ENCODE assay signal across 8 cellular contexts in the genomic region with DNA sequence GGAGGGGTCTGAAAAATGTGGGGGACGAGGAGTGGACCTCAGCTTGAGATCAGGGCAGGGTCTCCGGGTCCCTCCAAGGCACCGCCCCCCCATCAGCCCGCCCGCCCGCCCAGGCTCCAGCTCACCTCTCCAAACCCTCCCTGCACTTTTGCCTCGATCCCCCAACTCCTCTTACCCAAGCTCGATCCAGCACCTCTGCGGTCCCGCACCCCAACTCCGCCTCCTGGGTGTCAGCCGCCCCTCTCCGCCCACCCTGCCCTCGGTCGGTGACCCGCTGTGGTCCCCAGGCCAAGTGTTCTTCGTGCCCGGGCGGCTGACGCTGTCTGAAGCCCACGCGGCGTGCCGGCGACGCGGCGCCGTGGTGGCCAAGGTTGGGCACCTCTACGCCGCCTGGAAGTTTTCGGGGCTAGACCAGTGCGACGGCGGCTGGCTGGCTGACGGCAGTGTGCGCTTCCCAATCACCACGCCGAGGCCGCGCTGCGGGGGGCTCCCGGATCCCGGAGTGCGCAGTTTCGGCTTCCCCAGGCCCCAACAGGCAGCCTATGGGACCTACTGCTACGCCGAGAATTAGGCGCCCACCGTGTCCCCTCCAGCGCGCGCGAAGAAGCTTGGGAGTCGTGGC. TPM values are rescaled to one million over a fixed set of nuclear protein-coding genes. Genes with fewer than 3 reads are reported as not detected.
DNase-seq lines count a peak whose midpoint lies in the region; ATAC-seq and TF ChIP-seq lines count a peak whose summit lies in the region.

No MANE protein-coding gene starts in this region.

- H2AFZ ChIP-seq in PC-3 (ENCODE audit: low read length) (no peak overlapping the region), fibroblast of lung (ENCODE audit: low read length) (no peak overlapping the region), GM23248 (no peak overlapping the region)

- H3K36me3 ChIP-seq in Caco-2 (ENCODE audit: control insufficient read depth, insufficient read depth, low read length), result no peaks in the 10 kb centered on the region
- no peaks in the 10 kb centered on the region for H3K36me3 ChIP-seq in PC-3 (ENCODE audit: low read depth, low read length)
- H3K36me3 ChIP-seq in fibroblast of lung (ENCODE audit: control insufficient read depth, insufficient read depth, low read length), result no peaks in the 10 kb centered on the region
- H3K36me3 ChIP-seq in ovary, result no peaks in the 10 kb centered on the region
- H3K36me3 ChIP-seq in GM23248 (ENCODE audit: low read depth), result no peaks in the 10 kb centered on the region

- H3K27me3 ChIP-seq in Caco-2 (replicated peaks; ENCODE audit: control insufficient read depth, insufficient read depth, low read length) (peaks cover 1% of the 10 kb centered on the region; the same call in 1 of the 2 replicates), PC-3 (ENCODE audit: low read length) (peaks cover 32% of the 10 kb centered on the region), fibroblast of lung (ENCODE audit: control insufficient read depth, insufficient read depth, low read length) (peaks cover 52% of the 10 kb centered on the region), ovary (no peaks in the 10 kb centered on the region), GM23248 (replicated peaks; ENCODE audit: insufficient read depth) (peaks cover 55% of the 10 kb centered on the region)

- DNase-seq in Caco-2, result peak in 1 of 2 experiments; percentile 18
- DNase-seq in PC-3, result no peak
- DNase-seq in fibroblast of lung (ENCODE audit: low read depth in 2 of 2), result no peak
- DNase-seq in ovary, result no peak
- DNase-seq in GF-D8 (lab: John Stamatoyannopoulos, UW), result no peak
- DNase-seq in NCI-H2196 (lab: John Stamatoyannopoulos, UW; ENCODE audit: unreplicated experiment), result no peak
- no peak for DNase-seq in GM23248

- no peaks in the 10 kb centered on the region for H4K20me1 ChIP-seq in PC-3 (ENCODE audit: low read length)
- no peaks in the 10 kb centered on the region for H4K20me1 ChIP-seq in fibroblast of lung (ENCODE audit: control insufficient read depth, extremely low read depth, insufficient read depth, low read length)
- no peaks in the 10 kb centered on the region for H4K20me1 ChIP-seq in GM23248 (ENCODE audit: insufficient read depth)

- TF ChIP-seq CTCF in Caco-2 (IDR thresholded peaks at IDR 0.05; ENCODE audit: insufficient read depth in 1 of 2, low read depth in 1 of 2, low read length in 1 of 2, severe bottlenecking in 1 of 2, unreplicated experiment in 1 of 2) (no peak), PC-3 (conservative IDR thresholded peaks at IDR 0.05; ENCODE audit: low read depth, low read length) (no peak), fibroblast of lung (conservative IDR thresholded peaks at IDR 0.05 in 1 of 2, IDR thresholded peaks at IDR 0.05 in 1 of 2; ENCODE audit: low read depth in 1 of 2, low read length in 2 of 2) (no peak), ovary (IDR thresholded peaks at IDR 0.05) (no peak)

- H3K79me2 ChIP-seq in PC-3 (ENCODE audit: low read length) (no peaks in the 10 kb centered on the region), fibroblast of lung (ENCODE audit: control insufficient read depth, insufficient read depth, low read length) (no peaks in the 10 kb centered on the region), GM23248 (ENCODE audit: insufficient read depth) (no peaks in the 10 kb centered on the region)

- WGBS in ovary, 3 donors, result 1% methylated on average over 44 to 55 of the region's 55 CpGs
- WGBS in GM23248 (ENCODE audit: low coverage in 1 of 2, low lambda C conversion rate in 2 of 2, missing lambda C conversion rate in 2 of 2), 2 experiments, result 3 to 5% methylated on average over 47 to 52 of the region's 55 CpGs

- H3K4me1 ChIP-seq in Caco-2 (peaks cover 13% of the 10 kb centered on the region), PC-3 (ENCODE audit: insufficient read depth, low read length) (0 out of 2 replicates have a peak, but pooled peaks cover 6% of the 10 kb centered on the region), fibroblast of lung (ENCODE audit: control insufficient read depth, extremely low read depth, insufficient read depth, low read length) (no peaks in the 10 kb centered on the region), ovary (ENCODE audit: insufficient read depth) (peaks cover 12% of the 10 kb centered on the region), GM23248 (ENCODE audit: insufficient read depth) (no peaks in the 10 kb centered on the region)

- peaks cover 17% of the 10 kb centered on the region for H3K4me1 Mint-ChIP-seq in Caco-2 (ENCODE audit: low read depth, unreplicated experiment)

- H3K4me3 ChIP-seq in Caco-2 (ENCODE audit: low read depth, low read length) (peak overlapping the region; percentile 28), PC-3 (ENCODE audit: low read length) (no peak overlapping the region), fibroblast of lung (replicated peaks in 1 of 4; ENCODE audit: control extremely low read depth in 1 of 4, insufficient read depth in 1 of 4, low read depth in 3 of 4, low read length in 4 of 4) (no peak overlapping the region), ovary (peak overlapping the region; percentile 31), GM23248 (no peak overlapping the region)

- in situ Hi-C loops in GM23248 (cut with MboI), result no loop called here

- no peak for TF ChIP-seq POLR2A in ovary (IDR thresholded peaks at IDR 0.05)

- CTCF ChIA-PET in Caco-2 (lab: Charles Lee), result interaction anchor here (0.5 to 2.5 kb wide), 18 partner anchors 10 to 205 kb away, joined by 3 to 19 read pairs (median 5); a partner anchor contains a TSS
- CTCF ChIA-PET in PC-3 (lab: Charles Lee), result interaction anchor here (0.5 to 1.5 kb wide), 3 partner anchors 43 to 101 kb away, joined by 3 to 6 read pairs (median 5); no protein-coding TSS in a partner anchor

- no peak overlapping the region for H3K27ac Mint-ChIP-seq in Caco-2 (ENCODE audit: unreplicated experiment)

- no peak overlapping the region for H3K27ac ChIP-seq in PC-3 (ENCODE audit: low read length)
- H3K27ac ChIP-seq in fibroblast of lung (ENCODE audit: insufficient read depth, low read length), result no peak overlapping the region
- H3K27ac ChIP-seq in ovary, result peak overlapping the region in 1 of 2 donors; percentile 9
- no peak overlapping the region for H3K27ac ChIP-seq in GM23248

- intact Hi-C loops in Caco-2 (cut with micrococcal nuclease; ENCODE audit: unreplicated experiment), result no loop called here
- intact Hi-C loops in PC-3 (cut with micrococcal nuclease), result no loop called here
- intact Hi-C loops in ovary (cut with DNase I), result no loop called here

- H3K4me2 ChIP-seq in PC-3 (ENCODE audit: low read length) (peak overlapping the region; percentile 66; the same call in 1 of the 2 replicates), fibroblast of lung (ENCODE audit: extremely low read depth, insufficient read depth, low read length) (peak overlapping the region; percentile 13), GM23248 (ENCODE audit: unreplicated experiment) (no peak overlapping the region)

- H3K9me3 ChIP-seq in Caco-2 (no peaks in the 10 kb centered on the region), PC-3 (ENCODE audit: low read length) (no peaks in the 10 kb centered on the region), fibroblast of lung (ENCODE audit: control insufficient read depth, insufficient read depth, low read depth, low read length) (no peaks in the 10 kb centered on the region), ovary (no peaks in the 10 kb centered on the region), GM23248 (ENCODE audit: low read depth) (no peaks in the 10 kb centered on the region)

- no peaks in the 10 kb centered on the region for H3K9me2 ChIP-seq in PC-3 (replicated peaks; ENCODE audit: low read length)
- no peaks in the 10 kb centered on the region for H3K9me2 ChIP-seq in GM23248 (ENCODE audit: insufficient read depth)

- BruUV-seq in Caco-2 (replicated peaks; lab: Mats Ljungman, UMichigan), result no TSS peak
- no TSS peak for BruUV-seq in PC-3 (replicated peaks; lab: Mats Ljungman, UMichigan)

- peaks cover 25% of the 10 kb centered on the region for H3K27me3 Mint-ChIP-seq in Caco-2 (ENCODE audit: insufficient read depth, unreplicated experiment)

- no peak overlapping the region for H3K9ac ChIP-seq in PC-3 (ENCODE audit: low read length)
- no peak overlapping the region for H3K9ac ChIP-seq in fibroblast of lung (ENCODE audit: insufficient read depth, low read length)
- no peak overlapping the region for H3K9ac ChIP-seq in GM23248

- POLR2A ChIA-PET in Caco-2 (lab: Charles Lee) (interaction anchor here (0.6 to 0.9 kb wide), 2 partner anchors 40 to 52 kb away, joined by 3 to 4 read pairs; a partner anchor contains a TSS), PC-3 (lab: Charles Lee; ENCODE audit: unreplicated experiment) (no interaction called here)

- H3K4me3 Mint-ChIP-seq in Caco-2 (ENCODE audit: unreplicated experiment), result peak overlapping the region; percentile 64

- no peaks in the 10 kb centered on the region for H3K9me3 Mint-ChIP-seq in Caco-2 (ENCODE audit: unreplicated experiment)

- no peaks in the 10 kb centered on the region for H3K36me3 Mint-ChIP-seq in Caco-2 (ENCODE audit: insufficient read depth, unreplicated experiment)

- H3F3A ChIP-seq in PC-3 (ENCODE audit: low read length, unreplicated experiment) (no peaks in the 10 kb centered on the region), GM23248 (ENCODE audit: insufficient read depth) (no peaks in the 10 kb centered on the region)

- no peak for ATAC-seq in PC-3
- ATAC-seq in HG03354 (IDR thresholded peaks at IDR 0.05; ENCODE audit: poor library complexity, severe bottlenecking, unreplicated experiment), result no peak

- no peak for TF ChIP-seq EP300 in ovary (IDR thresholded peaks at IDR 0.05)

RNA-seq across cellular contexts. Expression of a gene that starts 5.7 kb away (rescaled TPM):
- not detected in 2 replicates for total RNA-seq in Caco-2 (2022)
- total RNA-seq in PC-3 (2014; rRNA removed), result 1.1 TPM in 1 of 2 replicates, not detected in the other
- total RNA-seq in fibroblast of lung, result not detected in 2 replicates
- polyA plus RNA-seq in fibroblast of lung, result not detected in 2 replicates
- not detected in 2 replicates for polyA plus RNA-seq in fibroblast of lung (2012)
- polyA minus RNA-seq in fibroblast of lung (ENCODE audit: low replicate concordance), result not detected in 2 replicates
- total RNA-seq in ovary, result 1 to 10 TPM in 5 of 7 donors, under 1 TPM in 2; 0.30 to 1.9 (median 1.2) TPM
- 1 to 10 TPM in 1 of 2 donors, not detected in 1; 1.1 TPM for polyA plus RNA-seq in ovary
- not detected in 2 replicates for total RNA-seq in GM23248 (2014; rRNA removed; shearing (Covaris generic))
- not detected in 2 replicates for polyA plus RNA-seq in GM23248 (2016; fragmentation: Nextera tagmentation; extraction: Ambion mirVana)

RNA-seq across cellular contexts. Expression of a gene that starts 17.0 kb away (rescaled TPM):
- total RNA-seq in Caco-2 (2022) (not detected in 2 replicates), PC-3 (2014; rRNA removed) (not detected in 2 replicates), fibroblast of lung (under 0.01 TPM in 1 of 2 replicates, not detected in the other), ovary (1 to 10 TPM in 2 of 7 donors, under 1 TPM in 2, not detected in 3; 0.20 to 2.2 (median 1.0) TPM)
- polyA plus RNA-seq in fibroblast of lung (0.03 and 0.05 TPM in 2 replicates), ovary (under 1 TPM; 0.11 to 0.43 TPM), GM23248 (2016; fragmentation: Nextera tagmentation; extraction: Ambion mirVana) (not detected in 2 replicates)
- polyA plus RNA-seq in fibroblast of lung (2012), result 0.07 and 0.17 TPM in 2 replicates
- polyA minus RNA-seq in fibroblast of lung (ENCODE audit: low replicate concordance), result 0.89 TPM in 1 of 2 replicates, not detected in the other
- total RNA-seq in GM23248 (2014; rRNA removed; shearing (Covaris generic)), result not detected in 2 replicates

RNA-seq across cellular contexts. Expression of a gene that starts 23.6 kb away (rescaled TPM):
- total RNA-seq in Caco-2 (2022) (52.5 and 53.5 TPM in 2 replicates), PC-3 (2014; rRNA removed) (37.3 and 73.7 TPM in 2 replicates), fibroblast of lung (11.3 and 12.2 TPM in 2 replicates), ovary (10 to 100 TPM; 11.1 to 45.1 (median 22.8) TPM)
- polyA plus RNA-seq in fibroblast of lung (23.6 and 42.7 TPM in 2 replicates), ovary (10 to 100 TPM; 10.0 to 22.0 TPM), GM23248 (2016; fragmentation: Nextera tagmentation; extraction: Ambion mirVana) (43.0 and 46.6 TPM in 2 replicates)
- polyA plus RNA-seq in fibroblast of lung (2012), result 32.2 and 50.7 TPM in 2 replicates
- polyA minus RNA-seq in fibroblast of lung (ENCODE audit: low replicate concordance), result 6.2 and 19.5 TPM in 2 replicates
- total RNA-seq in GM23248 (2014; rRNA removed; shearing (Covaris generic)), result 9.5 and 12.5 TPM in 2 replicates

RNA-seq across cellular contexts. Expression of a gene that starts 33.3 kb away (rescaled TPM):
- total RNA-seq in Caco-2 (2022) (99.8 and 105 TPM in 2 replicates), PC-3 (2014; rRNA removed) (237 and 261 TPM in 2 replicates), fibroblast of lung (51.6 and 64.4 TPM in 2 replicates), ovary (10 to 100 TPM; 43.5 to 85.4 (median 65.4) TPM)
- polyA plus RNA-seq in fibroblast of lung (41.6 and 59.5 TPM in 2 replicates), ovary (10 to 100 TPM; 57.8 to 75.0 TPM), GM23248 (2016; fragmentation: Nextera tagmentation; extraction: Ambion mirVana) (86.2 and 87.4 TPM in 2 replicates)
- 68.1 and 90.0 TPM in 2 replicates for polyA plus RNA-seq in fibroblast of lung (2012)
- 96.3 and 107 TPM in 2 replicates for polyA minus RNA-seq in fibroblast of lung (ENCODE audit: low replicate concordance)
- total RNA-seq in GM23248 (2014; rRNA removed; shearing (Covaris generic)), result 51.2 and 68.7 TPM in 2 replicates

RNA-seq across cellular contexts. Expression of a gene that starts 45.4 kb away (rescaled TPM):
- total RNA-seq in Caco-2 (2022) (not detected in 2 replicates), PC-3 (2014; rRNA removed) (not detected in 2 replicates), fibroblast of lung (not detected in 2 replicates), ovary (under 1 TPM in 1 of 7 donors, not detected in 6; 0.15 TPM)
- polyA plus RNA-seq in fibroblast of lung (not detected in 2 replicates), ovary (under 1 TPM in 1 of 2 donors, not detected in 1; 0.12 TPM), GM23248 (2016; fragmentation: Nextera tagmentation; extraction: Ambion mirVana) (not detected in 2 replicates)
- polyA plus RNA-seq in fibroblast of lung (2012), result not detected in 2 replicates
- polyA minus RNA-seq in fibroblast of lung (ENCODE audit: low replicate concordance), result not detected in 2 replicates
- total RNA-seq in GM23248 (2014; rRNA removed; shearing (Covaris generic)), result not detected in 2 replicates

Comparison
In these comparisons a context has a peak if more than half of its experiments do, and no peak if none do; other contexts are left out.
1. H3K4me3 ChIP-seq: peak in Caco-2 (single experiment) and ovary (single experiment); none in PC-3 (single experiment), fibroblast of lung (0 of 4) and GM23248 (single experiment).